In the genomic region with DNA sequence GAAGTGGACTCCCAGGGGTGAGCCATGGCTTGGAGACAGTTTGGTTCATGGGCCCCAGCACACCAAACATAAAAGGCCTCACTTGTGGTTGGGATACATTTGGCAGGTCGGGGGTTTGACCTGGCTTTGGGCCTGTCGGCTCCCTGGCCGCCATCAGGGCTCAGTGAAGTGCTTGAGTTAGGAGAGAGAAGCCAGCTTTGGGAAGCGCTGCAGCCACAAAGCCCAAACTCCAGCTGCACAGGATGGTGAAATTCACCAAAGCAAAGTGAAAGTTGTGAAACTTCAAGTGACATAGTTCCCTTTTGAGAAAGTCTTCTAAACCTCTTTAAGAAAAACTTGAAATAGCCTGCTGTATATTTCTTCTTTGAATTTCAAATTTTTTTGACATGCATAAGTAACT, we compare ENCODE assay signal across 10 cellular contexts. TPM values are rescaled to one million over a fixed set of nuclear protein-coding genes. Genes with fewer than 3 reads are reported as not detected.
DNase-seq lines count a peak whose midpoint lies in the region; ATAC-seq, FAIRE-seq and TF ChIP-seq lines count a peak whose summit lies in the region.
"Had no signal": no experiment of that assay in that cellular context is flagged by ENCODE, and none has a peak within 500 bp of the region (broad histone marks: within the 10 kb centered on the region; RNA-seq: fewer than 3 reads in every experiment).

No MANE protein-coding gene starts in this region.

- intact Hi-C loops in right lobe of liver (cut with DNase I) (no loop called here), HepG2 (cut with micrococcal nuclease; ENCODE audit: unreplicated experiment) (no loop called here), aorta (cut with DNase I) (no loop called here), uterus (cut with DNase I; ENCODE audit: low total_unique reads) (no loop called here)
- intact Hi-C loops in CD4-positive, alpha-beta memory T cell (cut with micrococcal nuclease), result no loop called here

- peaks cover 18 to 37% of the 10 kb centered on the region in 2 donors for H3K36me3 Mint-ChIP-seq in CD4-positive, alpha-beta memory T cell

- FAIRE-seq in HepG2 (lab: Jason Lieb, UNC), result no peak

- no peak overlapping the region for H3K9ac ChIP-seq in HepG2 (ENCODE audit: insufficient read depth, low read depth, low read length)

- CTCF ChIA-PET in HepG2 (lab: Yijun Ruan, JAX; ENCODE audit: low intra/inter-chr PET ratio, low total read pairs), result no interaction called here
- CTCF ChIA-PET in CD4-positive, alpha-beta memory T cell (lab: Charles Lee; ENCODE audit: partially characterized antibody), result no interaction called here

- no peaks in the 10 kb centered on the region for H3K27me3 ChIP-seq in right lobe of liver
- H3K27me3 ChIP-seq in HepG2 (ENCODE audit: control insufficient read depth in 1 of 2, insufficient read depth in 2 of 2, low read length in 2 of 2), result no peaks in the 10 kb centered on the region
- no peaks in the 10 kb centered on the region for H3K27me3 ChIP-seq in aorta (ENCODE audit: control insufficient read depth in 1 of 2, insufficient read depth in 2 of 2, low read length in 1 of 2)
- no peaks in the 10 kb centered on the region for H3K27me3 ChIP-seq in uterus
- no peaks in the 10 kb centered on the region for H3K27me3 ChIP-seq in CD4-positive, alpha-beta memory T cell (ENCODE audit: insufficient read depth, low read length)

- 0% methylated on average over 1 of the region's 4 CpGs for WGBS in right lobe of liver (ENCODE audit: insufficient coverage, low coverage, low lambda C conversion rate, missing lambda C conversion rate)
- WGBS in HepG2 (ENCODE audit: low lambda C conversion rate), result 25% methylated on average over 4 of the region's 4 CpGs
- 25 to 29% methylated on average over 4 of the region's 4 CpGs for WGBS in aorta, 2 donors

- no peaks in the 10 kb centered on the region for H3K79me2 ChIP-seq in HepG2 (ENCODE audit: insufficient read depth, low read length)

- no peaks in the 10 kb centered on the region for H3K27me3 Mint-ChIP-seq in CD4-positive, alpha-beta memory T cell

- no peak overlapping the region for H3K27ac ChIP-seq in right lobe of liver
- H3K27ac ChIP-seq in HepG2 (ENCODE audit: extremely low read length, insufficient read depth, low read length), result no peak overlapping the region
- H3K27ac ChIP-seq in aorta (ENCODE audit: low read depth in 1 of 2, low read length in 2 of 2), result no peak overlapping the region
- no peak overlapping the region for H3K27ac ChIP-seq in uterus
- no peak overlapping the region for H3K27ac ChIP-seq in CD4-positive, alpha-beta memory T cell (ENCODE audit: low read depth, low read length)

- POLR2A ChIA-PET in HepG2 (lab: Yijun Ruan, JAX), result no interaction called here
- POLR2A ChIA-PET in CD4-positive, alpha-beta memory T cell (lab: Charles Lee; ENCODE audit: partially characterized antibody), result no interaction called here

- no TSS peak for BruUV-seq in HepG2 (replicated peaks; lab: Mats Ljungman, UMichigan)

- in situ Hi-C loops in HepG2 (cut with HindIII; ENCODE audit: extremely low pct_ligation_motif_present, low pct_unique_long_range_greater_than_20kb), result no loop called here

- no peak for DNase-seq in right lobe of liver
- no peak for DNase-seq in HepG2 (ENCODE audit: low spot score)
- peak; percentile 67 for DNase-seq in SKM-1 treated with dmso at 0.1 percent for 144 hours (lab: John Stamatoyannopoulos, UW; ENCODE audit: unreplicated experiment)
- peak; percentile 48 for DNase-seq in iris pigment epithelial cell (ENCODE audit: low read depth)
- DNase-seq in aorta, result peak in 1 of 2 donors; percentile 60
- DNase-seq in GM10266 (ENCODE audit: extremely low spot score), result no peak
- DNase-seq in uterus, result no peak
- no peak for DNase-seq in CD4-positive, alpha-beta memory T cell
- DNase-seq: central memory CD4-positive, alpha-beta T cell had no signal

- TF ChIP-seq EP300 in HepG2 (IDR thresholded peaks at IDR 0.05; ENCODE audit: low read depth in 2 of 2, low read length in 2 of 2) (no peak), HepG2 (CRISPR knock-in tag; IDR thresholded peaks at IDR 0.05; ENCODE audit: borderline replicate concordance) (no peak)

- H3K4me1 ChIP-seq in right lobe of liver (peaks cover 0 to 10% (median 0%) of the 10 kb centered on the region in 4 donors), HepG2 (ENCODE audit: insufficient read depth, low read length) (peaks cover 22% of the 10 kb centered on the region), aorta (ENCODE audit: control insufficient read depth in 1 of 2, insufficient read depth in 2 of 2, low read length in 2 of 2) (no peaks in the 10 kb centered on the region), uterus (no peaks in the 10 kb centered on the region)
- no peaks in the 10 kb centered on the region for H3K4me1 ChIP-seq in CD4-positive, alpha-beta memory T cell (ENCODE audit: insufficient read depth, low read length)

- TF ChIP-seq CTCF in right lobe of liver (IDR thresholded peaks at IDR 0.05), result no peak
- no peak for TF ChIP-seq CTCF in HepG2 (CRISPR knock-in tag; IDR thresholded peaks at IDR 0.05)
- no peak for TF ChIP-seq CTCF in GM10266 (IDR thresholded peaks at IDR 0.05; ENCODE audit: control insufficient read depth, insufficient read depth, low read depth, missing control alignments)
- TF ChIP-seq CTCF in uterus (IDR thresholded peaks at IDR 0.05), result no peak

- H3K36me3 ChIP-seq in right lobe of liver (no peaks in the 10 kb centered on the region), HepG2 (replicated peaks in 1 of 2; ENCODE audit: control insufficient read depth in 1 of 2, insufficient read depth in 2 of 2, low read length in 2 of 2) (peaks cover 0 to 1% of the 10 kb centered on the region in 2 experiments; a peak in 3 of 5 replicates), aorta (ENCODE audit: control insufficient read depth in 1 of 2, insufficient read depth in 2 of 2, low read length in 1 of 2) (peaks cover 0 to 3% of the 10 kb centered on the region in 2 donors), uterus (no peaks in the 10 kb centered on the region)
- peaks cover 3% of the 10 kb centered on the region for H3K36me3 ChIP-seq in CD4-positive, alpha-beta memory T cell (ENCODE audit: insufficient read depth, low read length)

- H3K4me3 ChIP-seq in right lobe of liver (no peak overlapping the region), HepG2 (replicated peaks in 1 of 3; ENCODE audit: insufficient read depth in 1 of 3, low read depth in 2 of 3, low read length in 3 of 3) (no peak overlapping the region), aorta (ENCODE audit: low read length in 2 of 2) (no peak overlapping the region), uterus (no peak overlapping the region)
- H3K4me3 ChIP-seq in CD4-positive, alpha-beta memory T cell (ENCODE audit: low read length in 2 of 2), result no peak overlapping the region

- peaks cover 3 to 9% (median 5%) of the 10 kb centered on the region in 4 donors for H3K4me1 Mint-ChIP-seq in CD4-positive, alpha-beta memory T cell

- ATAC-seq in right lobe of liver, result peak; percentile 26 to 46 (median 30)
- no peak for ATAC-seq in HepG2
- ATAC-seq in aorta (ENCODE audit: low FRiP score), result peak; percentile 36

- no peak overlapping the region for H2AFZ ChIP-seq in HepG2 (ENCODE audit: low read length)

- H3K9me3 ChIP-seq in right lobe of liver (no peaks in the 10 kb centered on the region), HepG2 (ENCODE audit: low read length) (no peaks in the 10 kb centered on the region), aorta (ENCODE audit: control insufficient read depth, low read length) (no peaks in the 10 kb centered on the region), uterus (no peaks in the 10 kb centered on the region)
- H3K9me3 ChIP-seq in CD4-positive, alpha-beta memory T cell (ENCODE audit: control insufficient read depth in 1 of 2, low read length in 2 of 2), result no peaks in the 10 kb centered on the region

- no peak for TF ChIP-seq RAD21 in HepG2 (CRISPR knock-in tag; IDR thresholded peaks at IDR 0.05)

- H3K9me3 Mint-ChIP-seq in CD4-positive, alpha-beta memory T cell, result no peaks in the 10 kb centered on the region

- H3K4me3 Mint-ChIP-seq in CD4-positive, alpha-beta memory T cell, result no peak overlapping the region

- TF ChIP-seq POLR2A in right lobe of liver (IDR thresholded peaks at IDR 0.05), result no peak
- no peak for TF ChIP-seq POLR2A in HepG2 (IDR thresholded peaks at IDR 0.05; ENCODE audit: insufficient read depth in 1 of 2, low read depth in 2 of 2, low read length in 2 of 2)
- no peak for TF ChIP-seq POLR2A in uterus (IDR thresholded peaks at IDR 0.05)

- H3K27ac Mint-ChIP-seq in CD4-positive, alpha-beta memory T cell, result peak overlapping the region in 2 of 7 donors; percentile 17 to 69

- H3K4me2 ChIP-seq in HepG2 (ENCODE audit: low read depth, low read length), result no peak overlapping the region

- no peaks in the 10 kb centered on the region for H4K20me1 ChIP-seq in HepG2 (ENCODE audit: insufficient read depth, low read length)

TF ChIP-seq in HepG2, 621 proteins besides CTCF, POLR2A, EP300 and RAD21 (continues in another document):
- TF ChIP-seq NCOA2 (CRISPR knock-in tag; IDR thresholded peaks at IDR 0.05), result no peak
- no peak for TF ChIP-seq EEA1 (CRISPR knock-in tag; IDR thresholded peaks at IDR 0.05; ENCODE audit: borderline replicate concordance)

RNA-seq across cellular contexts. Expression of gene SLC46A2, which starts 27.5 kb away (rescaled TPM):
- under 1 TPM in 3 of 6 experiments, not detected in 3; 0.18 to 0.50 (median 0.25) TPM for total RNA-seq in right lobe of liver
- total RNA-seq in HepG2 (2016; rRNA removed; fragmentation: Illumina TruSeq; extraction: Trizol), result not detected in 2 replicates
- not detected in 2 replicates for total RNA-seq in HepG2 (2016; cell fraction: cytosol; rRNA removed; fragmentation: Illumina TruSeq; extraction: Trizol; ENCODE audit: low read depth)
- total RNA-seq in HepG2 (2016; cell fraction: insoluble cytoplasmic fraction; rRNA removed; fragmentation: Illumina TruSeq; extraction: Trizol), result not detected in 2 replicates
- not detected in 2 replicates for total RNA-seq in HepG2 (2016; cell fraction: membrane; rRNA removed; fragmentation: Illumina TruSeq; extraction: Trizol)
- total RNA-seq in HepG2 (2016; cell fraction: nucleus; rRNA removed; fragmentation: Illumina TruSeq; extraction: Trizol), result not detected in 2 replicates
- not detected in 2 replicates for polyA plus RNA-seq in HepG2 (2011; rRNA removed)
- polyA plus RNA-seq in HepG2 (2011; cell fraction: cytosol; rRNA removed), result not detected in 2 replicates
- polyA plus RNA-seq in HepG2 (2011; cell fraction: nucleus; rRNA removed), result not detected in 2 replicates
- polyA plus RNA-seq in HepG2 (2012), result not detected in 2 replicates
- polyA plus RNA-seq in HepG2 (2016; cell fraction: cytosol; fragmentation: Illumina TruSeq; extraction: Trizol; ENCODE audit: low read depth), result not detected in 2 replicates
- not detected in 2 replicates for polyA plus RNA-seq in HepG2 (2016; cell fraction: insoluble cytoplasmic fraction; fragmentation: Illumina TruSeq; extraction: Trizol; ENCODE audit: low read depth)
- not detected in 2 replicates for polyA plus RNA-seq in HepG2 (2016; cell fraction: membrane; fragmentation: Illumina TruSeq; extraction: Trizol; ENCODE audit: low read depth)
- not detected in 2 replicates for polyA plus RNA-seq in HepG2 (2016; cell fraction: nucleus; fragmentation: Illumina TruSeq; extraction: Trizol; ENCODE audit: insufficient read depth, low read depth)
- polyA minus RNA-seq in HepG2 (2011; rRNA and poly(A)+ RNA removed; ENCODE audit: low replicate concordance), result not detected in 2 replicates
- not detected in 2 replicates for polyA minus RNA-seq in HepG2 (2011; cell fraction: cytosol; rRNA and poly(A)+ RNA removed)
- polyA minus RNA-seq in HepG2 (2011; cell fraction: nucleus; rRNA and poly(A)+ RNA removed), result not detected in 2 replicates
- under 1 TPM in 1 of 2 donors, not detected in 1; 0.18 TPM for total RNA-seq in aorta
- polyA plus RNA-seq in aorta, result not detected
- total RNA-seq in uterus, result not detected
- total RNA-seq in CD4-positive, alpha-beta memory T cell, result not detected
- not detected for polyA plus RNA-seq in CD4-positive, alpha-beta memory T cell
- total RNA-seq: A673 had no signal

Comparison
In these comparisons a context has a peak if more than half of its experiments do, and no peak if none do; other contexts are left out.
1. DNase-seq: peak in SKM-1 treated with dmso at 0.1 percent for 144 hours (single experiment) and iris pigment epithelial cell (single experiment); none in right lobe of liver (0 of 3), HepG2 (single experiment), GM10266 (single experiment), uterus (0 of 2) and CD4-positive, alpha-beta memory T cell (0 of 5).